Comparison of ENCODE assay signal across 16 cellular contexts in genomic region chr4:8653326-8654000, GRCh38.
A peak's percentile ranks its signal among the peaks of the same experiment; 100 is the strongest.
DNase-seq lines count a peak whose midpoint lies in the region; ATAC-seq and TF ChIP-seq lines count a peak whose summit lies in the region.
"Had no signal": no experiment of that assay in that cellular context is flagged by ENCODE, and none has a peak within 500 bp of the region (broad histone marks: within the 10 kb centered on the region; RNA-seq: fewer than 3 reads in every experiment).

No MANE protein-coding gene starts in this region.

- H3K36me3 Mint-ChIP-seq in mesothelial cell of epicardium (no peaks in the 10 kb centered on the region), osteocyte (ENCODE audit: unreplicated experiment) (no peaks in the 10 kb centered on the region)

- no peaks in the 10 kb centered on the region for H3K9me3 ChIP-seq in upper lobe of right lung
- no peaks in the 10 kb centered on the region for H3K9me3 ChIP-seq in psoas muscle

- TF ChIP-seq CTCF in mesothelial cell of epicardium (IDR thresholded peaks at IDR 0.05; ENCODE audit: unreplicated experiment) (no peak), upper lobe of right lung (IDR thresholded peaks at IDR 0.05) (no peak), psoas muscle (IDR thresholded peaks at IDR 0.05) (no peak), osteocyte (IDR thresholded peaks at IDR 0.05) (no peak)

- H3K27ac Mint-ChIP-seq in mesothelial cell of epicardium, result no peak overlapping the region
- H3K27ac Mint-ChIP-seq in osteocyte (ENCODE audit: unreplicated experiment), result no peak overlapping the region
- H3K27ac Mint-ChIP-seq: HFFc6 had no signal

- H3K4me3 ChIP-seq in upper lobe of right lung (no peak overlapping the region), psoas muscle (no peak overlapping the region)

- ATAC-seq in upper lobe of right lung (no peak), psoas muscle (no peak)

- intact Hi-C loops in upper lobe of right lung (cut with DNase I) (no loop called here), psoas muscle (cut with DNase I) (no loop called here)

- H3K27me3 ChIP-seq in upper lobe of right lung, result peaks cover 6% of the 10 kb centered on the region
- H3K27me3 ChIP-seq in psoas muscle (ENCODE audit: insufficient read depth in 3 of 3, low read length in 2 of 3), result peaks cover 2 to 11% (median 8%) of the 10 kb centered on the region in 3 donors

- H3K4me3 Mint-ChIP-seq in mesothelial cell of epicardium (no peak overlapping the region), osteocyte (ENCODE audit: unreplicated experiment) (no peak overlapping the region)
- H3K4me3 Mint-ChIP-seq: HFFc6 had no signal

- peaks cover 4% of the 10 kb centered on the region for H3K9me3 Mint-ChIP-seq in mesothelial cell of epicardium
- H3K9me3 Mint-ChIP-seq in osteocyte (ENCODE audit: unreplicated experiment), result no peaks in the 10 kb centered on the region
- H3K9me3 Mint-ChIP-seq: HFFc6 had no signal

- H3K4me1 Mint-ChIP-seq in mesothelial cell of epicardium, result no peaks in the 10 kb centered on the region
- no peaks in the 10 kb centered on the region for H3K4me1 Mint-ChIP-seq in osteocyte (ENCODE audit: unreplicated experiment)

- DNase-seq in SW480 (ENCODE audit: low spot score), result peak; percentile 20
- peak; percentile 7 for DNase-seq in iPS DF 19.7 (ENCODE audit: low read depth, low spot score)
- peak; percentile 9 to 33 for DNase-seq in mesothelial cell of epicardium (ENCODE audit: low spot score in 2 of 2, unreplicated experiment in 2 of 2)
- DNase-seq in upper lobe of right lung, result peak; percentile 44
- DNase-seq in psoas muscle, result no peak
- DNase-seq in osteocyte (ENCODE audit: extremely low spot score, unreplicated experiment), result no peak
- no peak for DNase-seq in COLO829 (ENCODE audit: low spot score)
- DNase-seq: DMS53, GOT3, HFFc6, KG1, NCI-H1436 treated with DMSO at 0.1 percent for 48 hours, NCI-H2029 treated with DMSO at 0.1 percent for 48 hours, NCI-H510A, NCI-H774 had no signal

- H3K27ac ChIP-seq in upper lobe of right lung (no peak overlapping the region), psoas muscle (no peak overlapping the region)
- H3K27ac ChIP-seq: RWPE1 had no signal

- 72 to 78% (median 72%) methylated on average over 21 to 22 of the region's 22 CpGs for WGBS in psoas muscle, 3 donors

- H3K27me3 Mint-ChIP-seq in mesothelial cell of epicardium (ENCODE audit: low read depth), result peaks cover 45% of the 10 kb centered on the region
- peaks cover 25% of the 10 kb centered on the region for H3K27me3 Mint-ChIP-seq in osteocyte (ENCODE audit: unreplicated experiment)

- no peaks in the 10 kb centered on the region for H3K4me1 ChIP-seq in upper lobe of right lung
- no peaks in the 10 kb centered on the region for H3K4me1 ChIP-seq in psoas muscle

- H3K36me3 ChIP-seq in upper lobe of right lung, result no peaks in the 10 kb centered on the region
- H3K36me3 ChIP-seq in psoas muscle (ENCODE audit: insufficient read depth in 1 of 2, low read depth in 1 of 2), result no peaks in the 10 kb centered on the region

Comparison
In these comparisons a context has a peak if more than half of its experiments do, and no peak if none do; other contexts are left out.
1. DNase-seq: peak in SW480 (single experiment), iPS DF 19.7 (single experiment), mesothelial cell of epicardium (2 of 2) and upper lobe of right lung (single experiment); none in psoas muscle (0 of 2), osteocyte (single experiment) and COLO829 (single experiment).